ENCODE assay signal across 8 cellular contexts in the genomic region with DNA sequence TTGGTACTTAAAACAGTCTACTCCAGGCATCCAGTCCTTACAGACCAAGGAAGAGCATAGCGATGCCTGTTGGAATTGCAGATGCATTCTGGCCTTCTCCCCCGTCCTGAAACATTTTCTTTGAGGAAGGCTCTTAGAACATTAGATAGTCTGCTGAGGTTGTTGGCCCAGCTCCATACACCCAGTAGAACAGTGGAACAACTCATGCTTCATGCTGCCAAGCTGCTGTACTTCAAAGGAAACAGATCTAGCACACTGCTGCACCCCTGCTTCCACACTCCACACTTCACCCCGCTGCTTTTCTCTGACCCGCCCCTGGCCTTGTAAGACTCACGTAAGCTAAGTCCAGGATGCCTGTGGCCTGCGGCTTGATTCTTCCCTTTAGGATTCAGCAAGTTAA. TPM values are rescaled to one million over a fixed set of nuclear protein-coding genes. Genes with fewer than 3 reads are reported as not detected.
DNase-seq lines count a peak whose midpoint lies in the region; ATAC-seq and TF ChIP-seq lines count a peak whose summit lies in the region.

No MANE protein-coding gene starts in this region.

- peak; percentile 25 for DNase-seq in activated CD4-positive, alpha-beta T cell treated with anti-CD3 and anti-CD28 coated beads for 48 hours
- no peak for DNase-seq in activated CD4-positive, alpha-beta T cell treated with anti-CD3 and anti-CD28 coated beads, Interleukin-2, amount 50 U/mL, for 48 hours
- DNase-seq in body of pancreas (peak; percentile 18 to 54 (median 42)), left colon (peak; percentile 33 to 84), thoracic aorta (ENCODE audit: low spot score) (peak; percentile 36), NCI-H748 (lab: John Stamatoyannopoulos, UW; ENCODE audit: unreplicated experiment) (no peak), A673 (ENCODE audit: low spot score) (no peak)

- 68 to 93% methylated on average over 6 of the region's 6 CpGs for WGBS in body of pancreas, 2 donors

- POLR2A ChIA-PET in A673 (lab: Charles Lee; ENCODE audit: low non-redundant PET), result no interaction called here

- CTCF ChIA-PET in A673 (lab: Charles Lee), result no interaction called here

- H3K27me3 ChIP-seq in body of pancreas (no peaks in the 10 kb centered on the region), thoracic aorta (replicated peaks; ENCODE audit: insufficient read depth) (no peaks in the 10 kb centered on the region), A673 (replicated peaks; ENCODE audit: insufficient read depth, low read depth, low read length, poor library complexity) (no peaks in the 10 kb centered on the region)

- H3K4me1 ChIP-seq in body of pancreas (no peaks in the 10 kb centered on the region), thoracic aorta (ENCODE audit: control insufficient read depth in 1 of 2, low read depth in 2 of 2) (peaks cover 10 to 28% of the 10 kb centered on the region in 2 donors), A673 (ENCODE audit: insufficient read depth, low read length, poor library complexity, severe bottlenecking) (no peaks in the 10 kb centered on the region)

- no peak for TF ChIP-seq POLR2A in body of pancreas (IDR thresholded peaks at IDR 0.05)

- no peak overlapping the region for H3K4me3 ChIP-seq in body of pancreas
- H3K4me3 ChIP-seq in thoracic aorta, result no peak overlapping the region
- no peak overlapping the region for H3K4me3 ChIP-seq in A673 (ENCODE audit: low read depth, low read length, poor library complexity, severe bottlenecking)

- H3K9me3 ChIP-seq in body of pancreas (no peaks in the 10 kb centered on the region), thoracic aorta (no peaks in the 10 kb centered on the region), A673 (ENCODE audit: low read depth, low read length, poor library complexity, severe bottlenecking) (no peaks in the 10 kb centered on the region)

- TF ChIP-seq CTCF in body of pancreas (IDR thresholded peaks at IDR 0.05) (no peak), thoracic aorta (IDR thresholded peaks at IDR 0.05) (no peak), A673 (conservative IDR thresholded peaks at IDR 0.05; ENCODE audit: low read depth, low read length) (no peak)

- ATAC-seq in body of pancreas, result peak; percentile 25
- ATAC-seq in left colon, result peak; percentile 46
- ATAC-seq in thoracic aorta (ENCODE audit: insufficient number of reproducible peaks, low FRiP score, low read depth), result no peak
- ATAC-seq in HG02973 (IDR thresholded peaks at IDR 0.05; ENCODE audit: unreplicated experiment), result no peak

- no peak overlapping the region for H3K27ac ChIP-seq in body of pancreas
- peak overlapping the region in 1 of 2 donors; percentile 36 for H3K27ac ChIP-seq in thoracic aorta
- H3K27ac ChIP-seq in A673 (ENCODE audit: low read depth, low read length, poor library complexity, severe bottlenecking), result no peak overlapping the region

- H3K36me3 ChIP-seq in body of pancreas (replicated peaks in 1 of 2; ENCODE audit: insufficient read depth in 1 of 2, low read depth in 2 of 2) (no peaks in the 10 kb centered on the region), thoracic aorta (peaks cover 7% of the 10 kb centered on the region), A673 (ENCODE audit: insufficient read depth, low read length, poor library complexity, severe bottlenecking) (peaks cover 3% of the 10 kb centered on the region)

- no TSS peak for BruUV-seq in A673 (replicated peaks; lab: Mats Ljungman, UMichigan)

- intact Hi-C loops in body of pancreas (cut with DNase I) (no loop called here), left colon (cut with DNase I, micrococcal nuclease) (no loop called here), A673 (cut with micrococcal nuclease; ENCODE audit: unreplicated experiment) (no loop called here)

RNA-seq across cellular contexts. Expression of a gene that starts 33.4 kb away (rescaled TPM):
- total RNA-seq in body of pancreas (1 to 10 TPM; 3.9 to 4.3 TPM), left colon (10 to 100 TPM in 1 of 2 donors, 1 to 10 TPM in 1; 2.1 to 23.7 TPM), thoracic aorta (10 to 100 TPM; 50.8 to 58.3 TPM), A673 (2021) (58.6 and 58.8 TPM in 2 replicates)

Comparison
In these comparisons a context has a peak if more than half of its experiments do, and no peak if none do; other contexts are left out.
1. DNase-seq: peak in activated CD4-positive, alpha-beta T cell treated with anti-CD3 and anti-CD28 coated beads for 48 hours (single experiment), body of pancreas (4 of 4), left colon (2 of 2) and thoracic aorta (single experiment); none in activated CD4-positive, alpha-beta T cell treated with anti-CD3 and anti-CD28 coated beads, Interleukin-2, amount 50 U/mL, for 48 hours (0 of 2), NCI-H748 (single experiment) and A673 (single experiment).
2. ATAC-seq: peak in body of pancreas (single experiment) and left colon (single experiment); none in thoracic aorta (single experiment) and HG02973 (single experiment).